In the genomic region with DNA sequence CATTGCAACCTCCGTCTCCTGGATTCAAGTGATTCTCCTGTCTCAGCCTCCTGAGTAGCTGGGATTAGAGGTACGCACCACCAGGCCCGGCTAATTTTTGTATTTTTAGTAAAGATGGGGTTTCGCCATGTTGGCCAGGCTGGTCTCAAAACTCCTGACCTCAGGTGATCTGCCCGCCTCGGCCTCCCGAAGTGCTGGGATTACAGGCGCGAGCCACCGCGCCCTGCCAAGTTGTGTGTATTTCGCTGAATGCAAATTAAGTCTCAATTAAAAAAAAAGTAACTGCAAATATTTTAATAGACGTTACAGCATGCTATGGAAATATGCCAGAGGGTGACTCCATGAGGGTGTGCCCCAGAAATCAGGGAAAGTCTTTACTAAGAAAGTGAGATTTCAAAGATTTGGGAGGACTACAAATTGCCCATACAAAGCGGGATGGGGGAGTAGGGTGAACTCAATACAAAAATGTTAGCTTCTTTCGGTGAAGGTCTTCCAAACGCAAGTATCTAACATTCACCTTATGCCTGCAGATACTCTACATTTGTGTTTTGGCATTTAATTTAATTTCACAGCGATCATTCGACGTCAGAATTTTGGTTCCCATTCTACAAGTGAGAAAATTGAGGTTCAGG, we compare ENCODE assay signal across 8 cellular contexts.
DNase-seq lines count a peak whose midpoint lies in the region; ATAC-seq and TF ChIP-seq lines count a peak whose summit lies in the region.

No MANE protein-coding gene starts in this region.

- no peak for TF ChIP-seq CTCF in GM06990 (IDR thresholded peaks at IDR 0.05; ENCODE audit: insufficient read depth, low read length, poor library complexity, severe bottlenecking)
- TF ChIP-seq CTCF in RWPE2 (IDR thresholded peaks at IDR 0.05; ENCODE audit: poor library complexity, severe bottlenecking): no peak
- TF ChIP-seq CTCF in fibroblast of mammary gland (conservative IDR thresholded peaks at IDR 0.05; ENCODE audit: control insufficient read depth, insufficient read depth, low read depth, low read length): no peak
- TF ChIP-seq CTCF in psoas muscle (IDR thresholded peaks at IDR 0.05): no peak

- peak overlapping the region; percentile 76 for H3K4me3 ChIP-seq in GM06990 (replicated peaks; ENCODE audit: low read depth, low read length)
- H3K4me3 ChIP-seq in RWPE2 (ENCODE audit: severe bottlenecking): peak overlapping the region; percentile 32
- H3K4me3 ChIP-seq in fibroblast of mammary gland (ENCODE audit: control insufficient read depth, low read depth, low read length): peak overlapping the region; percentile 51
- peak overlapping the region; percentile 82 for H3K4me3 ChIP-seq in psoas muscle

- H3K9me3 ChIP-seq in RWPE2 (ENCODE audit: severe bottlenecking): no peaks in the 10 kb centered on the region
- H3K9me3 ChIP-seq in psoas muscle: no peaks in the 10 kb centered on the region

- H3K27ac ChIP-seq in RWPE2 (ENCODE audit: poor library complexity, severe bottlenecking): peak overlapping the region; percentile 92
- H3K27ac ChIP-seq in psoas muscle: peak overlapping the region; percentile 87

- intact Hi-C loops in psoas muscle (cut with DNase I): loop anchor here in 1 of 2 donors (5.0 kb wide), 1 partner anchor 82 kb away; no protein-coding TSS in a partner anchor

- H3K4me1 ChIP-seq in RWPE2 (ENCODE audit: insufficient read depth, poor library complexity, severe bottlenecking): peaks cover 28% of the 10 kb centered on the region
- no peaks in the 10 kb centered on the region for H3K4me1 ChIP-seq in psoas muscle

- WGBS in psoas muscle, 3 donors: 79 to 85% (median 84%) methylated on average over 19 of the region's 19 CpGs

- no peak for ATAC-seq in RWPE2 (ENCODE audit: low read depth)
- no peak for ATAC-seq in psoas muscle

- no peaks in the 10 kb centered on the region for H3K36me3 ChIP-seq in GM06990 (ENCODE audit: control insufficient read depth, insufficient read depth, low read length)
- peaks cover 12% of the 10 kb centered on the region for H3K36me3 ChIP-seq in RWPE2 (ENCODE audit: low read depth)
- H3K36me3 ChIP-seq in psoas muscle (ENCODE audit: insufficient read depth in 1 of 2, low read depth in 1 of 2): peaks cover 0 to 10% of the 10 kb centered on the region in 2 donors

- DNase-seq in GM06990 (ENCODE audit: extremely low read depth, insufficient read length) (no peak), RWPE2 (ENCODE audit: low spot score) (no peak), fibroblast of mammary gland (ENCODE audit: low read depth) (peak; percentile 43), psoas muscle (no peak), NCI-H510A (lab: John Stamatoyannopoulos, UW) (no peak), NCI-H1105 (lab: John Stamatoyannopoulos, UW) (no peak), mesenteric fat pad (ENCODE audit: low spot score) (no peak), NCI-H2171 treated with DMSO at 0.1 percent for 48 hours (lab: John Stamatoyannopoulos, UW) (no peak)

- H3K27me3 ChIP-seq in GM06990 (replicated peaks; ENCODE audit: control insufficient read depth, insufficient read depth, low read length) (no peaks in the 10 kb centered on the region), RWPE2 (ENCODE audit: insufficient read depth, poor library complexity, severe bottlenecking) (no peaks in the 10 kb centered on the region), psoas muscle (ENCODE audit: insufficient read depth in 3 of 3, low read length in 2 of 3) (no peaks in the 10 kb centered on the region)

Comparison
In these comparisons a context has a peak if more than half of its experiments do, and no peak if none do; other contexts are left out.
1. H3K4me3 ChIP-seq: peak in every context shown above with its lines; median percentile 82 in psoas muscle; 76 in GM06990; 51 in fibroblast of mammary gland; 32 in RWPE2.